Comparison of ENCODE assay signal across 1 cellular context in genomic region chr5:140107312-140108092, GRCh38.
TF ChIP-seq lines count a peak whose summit lies in the region.

No MANE protein-coding gene starts in this region.

TF ChIP-seq in GM12878, 131 proteins besides CTCF, POLR2A, EP300 and RAD21 (continued from another document):
- TF ChIP-seq ZNF687 (IDR thresholded peaks at IDR 0.05) (peak; percentile 97), HDAC2 (IDR thresholded peaks at IDR 0.05) (no peak), REST (IDR thresholded peaks at IDR 0.05; ENCODE audit: low read depth, low read length) (no peak; the same call in 1 of the 2 replicates), MYC (IDR thresholded peaks at IDR 0.05; ENCODE audit: insufficient read depth, insufficient read length, insufficient replicate concordance, low read length, severe bottlenecking) (no peak), PAX8 (IDR thresholded peaks at IDR 0.05) (no peak), STAT3 (IDR thresholded peaks at IDR 0.05; ENCODE audit: low read depth, low read length) (no peak), ATF2 (IDR thresholded peaks at IDR 0.05; ENCODE audit: low read length) (no peak), USF1 (IDR thresholded peaks at IDR 0.05; ENCODE audit: borderline replicate concordance, extremely low read length, insufficient read depth, low read depth, low read length) (no peak)
TF ChIP-seq in GM12878: peak in this region for 45.
